14 cellular contexts compared by ENCODE assay signal in genomic region chr12:94304566-94305061, GRCh38.
DNase-seq lines count a peak whose midpoint lies in the region; ATAC-seq, FAIRE-seq and TF ChIP-seq lines count a peak whose summit lies in the region.
"Had no signal": no experiment of that assay in that cellular context is flagged by ENCODE, and none has a peak within 500 bp of the region (broad histone marks: within the 10 kb centered on the region; RNA-seq: fewer than 3 reads in every experiment).

No MANE protein-coding gene starts in this region.

- ATAC-seq in GM18505 (IDR thresholded peaks at IDR 0.05; ENCODE audit: unreplicated experiment) (no peak), HG02938 (IDR thresholded peaks at IDR 0.05; ENCODE audit: unreplicated experiment) (no peak), psoas muscle (no peak)
- ATAC-seq: body of pancreas had no signal

- no peak overlapping the region for H3K4me3 ChIP-seq in LNCaP clone FGC (ENCODE audit: low read depth, low read length)
- no peak overlapping the region for H3K4me3 ChIP-seq in fibroblast of pulmonary artery (replicated peaks; ENCODE audit: low read depth, low read length)
- no peak overlapping the region for H3K4me3 ChIP-seq in psoas muscle
- H3K4me3 ChIP-seq: body of pancreas, stomach had no signal

- H3K9me3 ChIP-seq in psoas muscle, result no peaks in the 10 kb centered on the region
- H3K9me3 ChIP-seq: body of pancreas, stomach had no signal

- FAIRE-seq in GM12891 (lab: Jason Lieb, UNC), result peak; percentile 60
- FAIRE-seq: islet of Langerhans had no signal

- H3K27me3 ChIP-seq in psoas muscle (ENCODE audit: insufficient read depth in 3 of 3, low read length in 2 of 3), result no peaks in the 10 kb centered on the region
- H3K27me3 ChIP-seq: body of pancreas, stomach had no signal

- H3K27ac ChIP-seq in psoas muscle, result no peak overlapping the region
- H3K27ac ChIP-seq: body of pancreas had no signal

- 44 to 64% (median 63%) methylated on average over 3 of the region's 3 CpGs for WGBS in psoas muscle, 3 donors

- H3K36me3 ChIP-seq in psoas muscle (ENCODE audit: insufficient read depth in 1 of 2, low read depth in 1 of 2), result peaks cover 5 to 53% of the 10 kb centered on the region in 2 donors

- TF ChIP-seq POLR2A in GM12891 (IDR thresholded peaks at IDR 0.05; ENCODE audit: low read depth, low read length) (no peak), GM18505 (IDR thresholded peaks at IDR 0.05; ENCODE audit: borderline replicate concordance, extremely low read depth, insufficient read depth, insufficient read length) (no peak)

- TF ChIP-seq CTCF in LNCaP clone FGC (IDR thresholded peaks at IDR 0.05; ENCODE audit: control insufficient read depth, extremely low read depth, insufficient read depth) (no peak), fibroblast of pulmonary artery (IDR thresholded peaks at IDR 0.05; ENCODE audit: low read length, missing control alignments) (no peak), psoas muscle (IDR thresholded peaks at IDR 0.05) (no peak)

- DNase-seq in GM12891 (ENCODE audit: insufficient read length, low spot score) (no peak), LNCaP clone FGC (ENCODE audit: low read depth) (peak; percentile 30), fibroblast of pulmonary artery (ENCODE audit: low read depth) (peak; percentile 46), renal cortical epithelial cell (ENCODE audit: low read depth) (peak; percentile 7), psoas muscle (no peak)
- DNase-seq: body of pancreas; DND-41; nucleus accumbens; SIG-M5; stimulated activated CD4-positive, alpha-beta T cell treated with anti-CD3 and anti-CD28 coated beads, Interleukin-1b, Interleukin-23, amount 100 ng/mL, for 48 hours; stomach had no signal

- peaks cover 4% of the 10 kb centered on the region for H3K4me1 ChIP-seq in psoas muscle
- H3K4me1 ChIP-seq: body of pancreas had no signal

- intact Hi-C loops in psoas muscle (cut with DNase I), result no loop called here

TF ChIP-seq in GM12891, 5 proteins besides CTCF, POLR2A, EP300 and RAD21:
- TF ChIP-seq PAX5 (IDR thresholded peaks at IDR 0.05; ENCODE audit: insufficient read depth, low read length, severe bottlenecking) (no peak), POU2F2 (IDR thresholded peaks at IDR 0.05; ENCODE audit: low read depth, low read length) (no peak), POLR2AphosphoS5 (IDR thresholded peaks at IDR 0.05; ENCODE audit: low read depth, low read length) (no peak), SPI1 (IDR thresholded peaks at IDR 0.05; ENCODE audit: low read depth, low read length) (no peak), TAF1 (IDR thresholded peaks at IDR 0.05; ENCODE audit: low read depth, low read length) (no peak)

Comparison
In these comparisons a context has a peak if more than half of its experiments do, and no peak if none do; other contexts are left out.
1. DNase-seq: peak in LNCaP clone FGC (single experiment), fibroblast of pulmonary artery (single experiment) and renal cortical epithelial cell (single experiment); none in GM12891 (single experiment) and psoas muscle (0 of 2).